In genomic region chr16:14629919-14630619, GRCh38 we compare ENCODE assay signal across 1 cellular context.
TF ChIP-seq lines count a peak whose summit lies in the region.

PARN (minus strand) TSS chr16:14630260; CDS start chr16:14630125, 135 bp downstream.

TF ChIP-seq in HepG2, 621 proteins besides CTCF, POLR2A, EP300 and RAD21 (continued from another document and continues in another):
- TF ChIP-seq, protein P1, sequence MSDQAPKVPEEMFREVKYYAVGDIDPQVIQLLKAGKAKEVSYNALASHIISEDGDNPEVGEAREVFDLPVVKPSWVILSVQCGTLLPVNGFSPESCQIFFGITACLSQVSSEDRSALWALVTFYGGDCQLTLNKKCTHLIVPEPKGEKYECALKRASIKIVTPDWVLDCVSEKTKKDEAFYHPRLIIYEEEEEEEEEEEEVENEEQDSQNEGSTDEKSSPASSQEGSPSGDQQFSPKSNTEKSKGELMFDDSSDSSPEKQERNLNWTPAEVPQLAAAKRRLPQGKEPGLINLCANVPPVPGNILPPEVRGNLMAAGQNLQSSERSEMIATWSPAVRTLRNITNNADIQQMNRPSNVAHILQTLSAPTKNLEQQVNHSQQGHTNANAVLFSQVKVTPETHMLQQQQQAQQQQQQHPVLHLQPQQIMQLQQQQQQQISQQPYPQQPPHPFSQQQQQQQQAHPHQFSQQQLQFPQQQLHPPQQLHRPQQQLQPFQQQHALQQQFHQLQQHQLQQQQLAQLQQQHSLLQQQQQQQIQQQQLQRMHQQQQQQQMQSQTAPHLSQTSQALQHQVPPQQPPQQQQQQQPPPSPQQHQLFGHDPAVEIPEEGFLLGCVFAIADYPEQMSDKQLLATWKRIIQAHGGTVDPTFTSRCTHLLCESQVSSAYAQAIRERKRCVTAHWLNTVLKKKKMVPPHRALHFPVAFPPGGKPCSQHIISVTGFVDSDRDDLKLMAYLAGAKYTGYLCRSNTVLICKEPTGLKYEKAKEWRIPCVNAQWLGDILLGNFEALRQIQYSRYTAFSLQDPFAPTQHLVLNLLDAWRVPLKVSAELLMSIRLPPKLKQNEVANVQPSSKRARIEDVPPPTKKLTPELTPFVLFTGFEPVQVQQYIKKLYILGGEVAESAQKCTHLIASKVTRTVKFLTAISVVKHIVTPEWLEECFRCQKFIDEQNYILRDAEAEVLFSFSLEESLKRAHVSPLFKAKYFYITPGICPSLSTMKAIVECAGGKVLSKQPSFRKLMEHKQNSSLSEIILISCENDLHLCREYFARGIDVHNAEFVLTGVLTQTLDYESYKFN (CRISPR knock-in tag; conservative IDR thresholded peaks at IDR 0.05): peak; percentile 55
- 0 out of 2 replicates have a peak, but pooled peaks have one; percentile 61 for TF ChIP-seq CC2D1A (CRISPR knock-in tag; IDR thresholded peaks at IDR 0.05)
- TF ChIP-seq ZMAT3 (CRISPR knock-in tag; conservative IDR thresholded peaks at IDR 0.05): peak; percentile 99
- 0 out of 4 replicates have a peak, but pooled peaks have one; percentile 7 to 12 for TF ChIP-seq MAFK (conservative IDR thresholded peaks at IDR 0.05 in 1 of 2, IDR thresholded peaks at IDR 0.05 in 1 of 2; ENCODE audit: low read length in 2 of 2)
- peak; percentile 95; the same call in 1 of the 2 replicates for TF ChIP-seq ZSCAN31 (CRISPR knock-in tag; IDR thresholded peaks at IDR 0.05; ENCODE audit: low read depth)
- TF ChIP-seq ZNF224 (CRISPR knock-in tag; IDR thresholded peaks at IDR 0.05): no peak; the same call in 1 of the 2 replicates
- TF ChIP-seq MYNN (CRISPR knock-in tag; IDR thresholded peaks at IDR 0.05; ENCODE audit: low read depth): no peak; the same call in 1 of the 2 replicates
- no peak for TF ChIP-seq ZNF550 (CRISPR knock-in tag; IDR thresholded peaks at IDR 0.05; ENCODE audit: borderline replicate concordance)
- TF ChIP-seq CAMTA2 (CRISPR knock-in tag; IDR thresholded peaks at IDR 0.05; ENCODE audit: borderline replicate concordance): 0 out of 2 replicates have a peak, but pooled peaks have one; percentile 74
- no peak for TF ChIP-seq JUNB (CRISPR knock-in tag; IDR thresholded peaks at IDR 0.05; ENCODE audit: borderline replicate concordance)
- no peak for TF ChIP-seq NR1H2 (CRISPR knock-in tag; IDR thresholded peaks at IDR 0.05; ENCODE audit: borderline replicate concordance, low read depth)
- peak; percentile 92 for TF ChIP-seq YEATS2 (CRISPR knock-in tag; IDR thresholded peaks at IDR 0.05; ENCODE audit: borderline replicate concordance)
- TF ChIP-seq IRF9 (CRISPR knock-in tag; IDR thresholded peaks at IDR 0.05; ENCODE audit: borderline replicate concordance): peak; percentile 98
- peak; percentile 31 for TF ChIP-seq HNRNPK (IDR thresholded peaks at IDR 0.05; ENCODE audit: low read depth, low read length, poor library complexity, severe bottlenecking)
- TF ChIP-seq ZNF709 (CRISPR knock-in tag; IDR thresholded peaks at IDR 0.05): peak; percentile 99
- TF ChIP-seq MLLT10 (CRISPR knock-in tag; IDR thresholded peaks at IDR 0.05): no peak
- no peak; the same call in 1 of the 2 replicates for TF ChIP-seq ZNF432 (CRISPR knock-in tag; IDR thresholded peaks at IDR 0.05; ENCODE audit: borderline replicate concordance)
- no peak; the same call in 1 of the 2 replicates for TF ChIP-seq ZNF329 (CRISPR knock-in tag; IDR thresholded peaks at IDR 0.05; ENCODE audit: low read depth)
- peak; percentile 61; the same call in 1 of the 2 replicates for TF ChIP-seq PRMT3 (CRISPR knock-in tag; IDR thresholded peaks at IDR 0.05; ENCODE audit: borderline replicate concordance, low read depth)
- peak; percentile 91; the same call in 1 of the 2 replicates for TF ChIP-seq NR0B2 (CRISPR knock-in tag; IDR thresholded peaks at IDR 0.05)
- TF ChIP-seq, protein P2, sequence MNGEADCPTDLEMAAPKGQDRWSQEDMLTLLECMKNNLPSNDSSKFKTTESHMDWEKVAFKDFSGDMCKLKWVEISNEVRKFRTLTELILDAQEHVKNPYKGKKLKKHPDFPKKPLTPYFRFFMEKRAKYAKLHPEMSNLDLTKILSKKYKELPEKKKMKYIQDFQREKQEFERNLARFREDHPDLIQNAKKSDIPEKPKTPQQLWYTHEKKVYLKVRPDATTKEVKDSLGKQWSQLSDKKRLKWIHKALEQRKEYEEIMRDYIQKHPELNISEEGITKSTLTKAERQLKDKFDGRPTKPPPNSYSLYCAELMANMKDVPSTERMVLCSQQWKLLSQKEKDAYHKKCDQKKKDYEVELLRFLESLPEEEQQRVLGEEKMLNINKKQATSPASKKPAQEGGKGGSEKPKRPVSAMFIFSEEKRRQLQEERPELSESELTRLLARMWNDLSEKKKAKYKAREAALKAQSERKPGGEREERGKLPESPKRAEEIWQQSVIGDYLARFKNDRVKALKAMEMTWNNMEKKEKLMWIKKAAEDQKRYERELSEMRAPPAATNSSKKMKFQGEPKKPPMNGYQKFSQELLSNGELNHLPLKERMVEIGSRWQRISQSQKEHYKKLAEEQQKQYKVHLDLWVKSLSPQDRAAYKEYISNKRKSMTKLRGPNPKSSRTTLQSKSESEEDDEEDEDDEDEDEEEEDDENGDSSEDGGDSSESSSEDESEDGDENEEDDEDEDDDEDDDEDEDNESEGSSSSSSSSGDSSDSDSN (CRISPR knock-in tag; IDR thresholded peaks at IDR 0.05): peak; percentile 94
- TF ChIP-seq, protein P3, sequence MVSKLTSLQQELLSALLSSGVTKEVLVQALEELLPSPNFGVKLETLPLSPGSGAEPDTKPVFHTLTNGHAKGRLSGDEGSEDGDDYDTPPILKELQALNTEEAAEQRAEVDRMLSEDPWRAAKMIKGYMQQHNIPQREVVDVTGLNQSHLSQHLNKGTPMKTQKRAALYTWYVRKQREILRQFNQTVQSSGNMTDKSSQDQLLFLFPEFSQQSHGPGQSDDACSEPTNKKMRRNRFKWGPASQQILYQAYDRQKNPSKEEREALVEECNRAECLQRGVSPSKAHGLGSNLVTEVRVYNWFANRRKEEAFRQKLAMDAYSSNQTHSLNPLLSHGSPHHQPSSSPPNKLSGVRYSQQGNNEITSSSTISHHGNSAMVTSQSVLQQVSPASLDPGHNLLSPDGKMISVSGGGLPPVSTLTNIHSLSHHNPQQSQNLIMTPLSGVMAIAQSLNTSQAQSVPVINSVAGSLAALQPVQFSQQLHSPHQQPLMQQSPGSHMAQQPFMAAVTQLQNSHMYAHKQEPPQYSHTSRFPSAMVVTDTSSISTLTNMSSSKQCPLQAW (CRISPR knock-in tag; IDR thresholded peaks at IDR 0.05): no peak; the same call in none of the 2 replicates
- TF ChIP-seq EEA1 (CRISPR knock-in tag; IDR thresholded peaks at IDR 0.05; ENCODE audit: borderline replicate concordance): peak; percentile 98; the same call in 1 of the 2 replicates
- no peak for TF ChIP-seq SMARCC2 (IDR thresholded peaks at IDR 0.05)
- no peak for TF ChIP-seq KLF11 (CRISPR knock-in tag; IDR thresholded peaks at IDR 0.05)
- peak; percentile 26; the same call in 1 of the 2 replicates for TF ChIP-seq ZNF317 (CRISPR knock-in tag; IDR thresholded peaks at IDR 0.05)
- TF ChIP-seq PHF20 (CRISPR knock-in tag; IDR thresholded peaks at IDR 0.05): peak; percentile 96
- TF ChIP-seq ZNF850 (CRISPR knock-in tag; conservative IDR thresholded peaks at IDR 0.05): no peak
- TF ChIP-seq SKIL (CRISPR knock-in tag; IDR thresholded peaks at IDR 0.05; ENCODE audit: borderline replicate concordance): no peak
- TF ChIP-seq ZIK1 (CRISPR knock-in tag; IDR thresholded peaks at IDR 0.05; ENCODE audit: borderline replicate concordance, low read depth): 0 out of 2 replicates have a peak, but pooled peaks have one; percentile 57
- TF ChIP-seq NFE2L1 (CRISPR knock-in tag; IDR thresholded peaks at IDR 0.05; ENCODE audit: borderline replicate concordance): 0 out of 2 replicates have a peak, but pooled peaks have one; percentile 35
- TF ChIP-seq POLR2AphosphoS2 (IDR thresholded peaks at IDR 0.05; ENCODE audit: low read depth, low read length): no peak
- TF ChIP-seq ZNF441 (CRISPR knock-in tag; IDR thresholded peaks at IDR 0.05; ENCODE audit: borderline replicate concordance): peak; percentile 82; the same call in 1 of the 2 replicates
- no peak for TF ChIP-seq NFIB (CRISPR knock-in tag; IDR thresholded peaks at IDR 0.05; ENCODE audit: borderline replicate concordance)
- TF ChIP-seq SOX6 (IDR thresholded peaks at IDR 0.05): no peak
- TF ChIP-seq SOX6 (CRISPR knock-in tag; IDR thresholded peaks at IDR 0.05): peak; percentile 78
- peak; percentile 91 for TF ChIP-seq HOXA5 (CRISPR knock-in tag; IDR thresholded peaks at IDR 0.05)
- no peak for TF ChIP-seq CREM (IDR thresholded peaks at IDR 0.05)
- TF ChIP-seq CREM (CRISPR knock-in tag; IDR thresholded peaks at IDR 0.05): no peak
- peak; percentile 81 for TF ChIP-seq FOXO1 (CRISPR knock-in tag; IDR thresholded peaks at IDR 0.05)
- peak; percentile 78; the same call in 1 of the 2 replicates for TF ChIP-seq ZNF256 (CRISPR knock-in tag; conservative IDR thresholded peaks at IDR 0.05)
- TF ChIP-seq ZNF577 (CRISPR knock-in tag; IDR thresholded peaks at IDR 0.05; ENCODE audit: borderline replicate concordance, low read depth): peak; percentile 93; the same call in 1 of the 2 replicates
- TF ChIP-seq TFDP2 (CRISPR knock-in tag; IDR thresholded peaks at IDR 0.05): peak; percentile 91
- peak; percentile 72 for TF ChIP-seq ZNF546 (CRISPR knock-in tag; conservative IDR thresholded peaks at IDR 0.05)
- peak; percentile 80 for TF ChIP-seq MNT (IDR thresholded peaks at IDR 0.05)
- TF ChIP-seq, protein P4, sequence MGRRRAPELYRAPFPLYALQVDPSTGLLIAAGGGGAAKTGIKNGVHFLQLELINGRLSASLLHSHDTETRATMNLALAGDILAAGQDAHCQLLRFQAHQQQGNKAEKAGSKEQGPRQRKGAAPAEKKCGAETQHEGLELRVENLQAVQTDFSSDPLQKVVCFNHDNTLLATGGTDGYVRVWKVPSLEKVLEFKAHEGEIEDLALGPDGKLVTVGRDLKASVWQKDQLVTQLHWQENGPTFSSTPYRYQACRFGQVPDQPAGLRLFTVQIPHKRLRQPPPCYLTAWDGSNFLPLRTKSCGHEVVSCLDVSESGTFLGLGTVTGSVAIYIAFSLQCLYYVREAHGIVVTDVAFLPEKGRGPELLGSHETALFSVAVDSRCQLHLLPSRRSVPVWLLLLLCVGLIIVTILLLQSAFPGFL (CRISPR knock-in tag; IDR thresholded peaks at IDR 0.05): no peak
- TF ChIP-seq ZNF343 (CRISPR knock-in tag; IDR thresholded peaks at IDR 0.05): peak; percentile 96
- TF ChIP-seq NR2C2 (CRISPR knock-in tag; IDR thresholded peaks at IDR 0.05; ENCODE audit: borderline replicate concordance): peak; percentile 77
- peak; percentile 89 for TF ChIP-seq ELF4 (CRISPR knock-in tag; IDR thresholded peaks at IDR 0.05; ENCODE audit: borderline replicate concordance)
- TF ChIP-seq, protein P5, sequence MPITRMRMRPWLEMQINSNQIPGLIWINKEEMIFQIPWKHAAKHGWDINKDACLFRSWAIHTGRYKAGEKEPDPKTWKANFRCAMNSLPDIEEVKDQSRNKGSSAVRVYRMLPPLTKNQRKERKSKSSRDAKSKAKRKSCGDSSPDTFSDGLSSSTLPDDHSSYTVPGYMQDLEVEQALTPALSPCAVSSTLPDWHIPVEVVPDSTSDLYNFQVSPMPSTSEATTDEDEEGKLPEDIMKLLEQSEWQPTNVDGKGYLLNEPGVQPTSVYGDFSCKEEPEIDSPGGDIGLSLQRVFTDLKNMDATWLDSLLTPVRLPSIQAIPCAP (CRISPR knock-in tag; IDR thresholded peaks at IDR 0.05; ENCODE audit: low read depth): no peak
- TF ChIP-seq PCBP1 (IDR thresholded peaks at IDR 0.05; ENCODE audit: borderline replicate concordance, low read depth, low read length): 0 out of 2 replicates have a peak, but pooled peaks have one; percentile 69
- TF ChIP-seq NBN (conservative IDR thresholded peaks at IDR 0.05): no peak
- no peak for TF ChIP-seq ZNF644 (CRISPR knock-in tag; IDR thresholded peaks at IDR 0.05; ENCODE audit: low read depth)
